Comparison of ENCODE assay signal across 9 cellular contexts in the genomic region with DNA sequence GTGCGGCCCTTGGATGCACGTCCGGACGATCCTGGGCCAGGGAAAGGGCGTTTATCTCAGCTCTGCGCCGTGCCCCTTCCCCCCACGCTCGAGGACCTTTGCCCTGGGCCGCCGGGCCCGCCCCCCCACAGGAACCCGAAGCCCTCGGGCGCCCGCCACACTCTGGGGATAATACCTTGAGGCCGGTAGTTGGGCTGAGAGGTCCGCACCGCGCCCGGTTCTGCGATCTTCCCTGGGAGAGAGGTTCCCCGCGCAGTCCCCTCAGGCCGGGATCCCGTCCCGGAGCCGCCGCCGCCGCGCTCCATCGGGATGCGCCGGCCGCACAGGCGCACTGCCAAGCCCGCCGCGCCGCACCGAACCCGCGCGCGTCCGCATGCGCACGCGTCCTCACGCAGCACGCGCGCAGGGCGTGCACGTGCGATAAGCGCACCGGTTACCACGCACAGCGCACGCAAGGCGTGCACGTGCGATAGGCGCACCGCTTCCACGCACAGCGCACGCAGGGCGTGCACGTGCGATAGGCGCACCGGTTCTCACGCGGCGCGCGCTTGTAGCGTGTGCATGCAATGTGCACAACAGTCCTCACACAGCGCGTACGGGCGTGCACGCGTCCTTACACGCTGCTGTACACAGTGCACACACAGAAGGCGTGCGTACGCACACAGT. TPM values are rescaled to one million over a fixed set of nuclear protein-coding genes. Genes with fewer than 3 reads are reported as not detected.
A peak's percentile ranks its signal among the peaks of the same experiment; 100 is the strongest.
DNase-seq lines count a peak whose midpoint lies in the region; ATAC-seq, FAIRE-seq and TF ChIP-seq lines count a peak whose summit lies in the region.
"Had no signal": no experiment of that assay in that cellular context is flagged by ENCODE, and none has a peak within 500 bp of the region (broad histone marks: within the 10 kb centered on the region; RNA-seq: fewer than 3 reads in every experiment).

MAP7D2 (minus strand) TSS at position 333 of the 666 bp plus-strand sequence; CDS start at position 305, 28 bp downstream.

- H3K4me3 Mint-ChIP-seq in stimulated activated naive CD8-positive, alpha-beta T cell treated with anti-CD3 and anti-CD28 coated beads, Interleukin-15, Interleukin-2, amounts not matched to agents 100 ng/mL and 50 ng/mL, for 24 hours, result peak within 1 kb of the TSS; percentile 45

- H3K79me2 ChIP-seq in keratinocyte (ENCODE audit: control insufficient read depth, insufficient read depth, low read length), result no peaks in the 10 kb centered on the region

- no peak within 1 kb of the TSS for H3K27ac Mint-ChIP-seq in stimulated activated naive CD8-positive, alpha-beta T cell treated with anti-CD3 and anti-CD28 coated beads, Interleukin-15, Interleukin-2, amounts not matched to agents 100 ng/mL and 50 ng/mL, for 24 hours

- no peaks in the 10 kb centered on the region for H3K9me1 ChIP-seq in keratinocyte (ENCODE audit: control insufficient read depth, extremely low read depth, insufficient read depth, low read length)

- H3K27me3 ChIP-seq in keratinocyte (ENCODE audit: control insufficient read depth, extremely low read depth, insufficient read depth, low read length), result peaks cover 9% of the 10 kb centered on the region

- peaks cover 5% of the 10 kb centered on the region for H3K9me3 ChIP-seq in keratinocyte (ENCODE audit: control insufficient read depth, low read depth, low read length)

- TF ChIP-seq CTCF in keratinocyte (optimal IDR thresholded peaks at IDR 0.05 in 1 of 3, IDR thresholded peaks at IDR 0.05 in 1 of 3, conservative IDR thresholded peaks at IDR 0.05 in 1 of 3; ENCODE audit: extremely low read depth in 1 of 3, insufficient read depth in 2 of 3, low read length in 3 of 3), result no peak

- no peak within 1 kb of the TSS for H3K27ac ChIP-seq in keratinocyte (ENCODE audit: control insufficient read depth, insufficient read depth, low read length)

- H3K4me3 ChIP-seq in keratinocyte (ENCODE audit: control insufficient read depth in 2 of 3, extremely low read depth in 1 of 3, insufficient read depth in 2 of 3, low read depth in 1 of 3, low read length in 3 of 3), result peak within 1 kb of the TSS; percentile 6 to 35 (median 20)

- no peaks in the 10 kb centered on the region for H4K20me1 ChIP-seq in keratinocyte (ENCODE audit: control insufficient read depth, extremely low read depth, insufficient read depth, low read length)

- peaks cover 16% of the 10 kb centered on the region for H3K27me3 Mint-ChIP-seq in stimulated activated naive CD8-positive, alpha-beta T cell treated with anti-CD3 and anti-CD28 coated beads, Interleukin-15, Interleukin-2, amounts not matched to agents 100 ng/mL and 50 ng/mL, for 24 hours

- peak within 1 kb of the TSS; percentile 45 for H3K4me2 ChIP-seq in keratinocyte (ENCODE audit: control insufficient read depth, extremely low read depth, insufficient read depth, low read depth, low read length)

- DNase-seq in NCI-H1417 (lab: John Stamatoyannopoulos, UW) (peak in 2 of 3 experiments; percentile 72 to 78), NCI-H1417 treated with DMSO at 0.1 percent for 48 hours (lab: John Stamatoyannopoulos, UW) (no peak), astrocyte of the hippocampus (ENCODE audit: low read depth, low spot score) (peak; percentile 25), keratinocyte (ENCODE audit: low read depth, low spot score) (no peak), G401 (ENCODE audit: low spot score) (no peak), OCI-M2 (lab: John Stamatoyannopoulos, UW; ENCODE audit: unreplicated experiment) (no peak)
- DNase-seq: 8988T had no signal

- H3K9me3 Mint-ChIP-seq in stimulated activated naive CD8-positive, alpha-beta T cell treated with anti-CD3 and anti-CD28 coated beads, Interleukin-15, Interleukin-2, amounts not matched to agents 100 ng/mL and 50 ng/mL, for 24 hours, result no peaks in the 10 kb centered on the region

- FAIRE-seq in keratinocyte (lab: Jason Lieb, UNC), result no peak

- peaks cover 3% of the 10 kb centered on the region for H3K4me1 Mint-ChIP-seq in stimulated activated naive CD8-positive, alpha-beta T cell treated with anti-CD3 and anti-CD28 coated beads, Interleukin-15, Interleukin-2, amounts not matched to agents 100 ng/mL and 50 ng/mL, for 24 hours (ENCODE audit: low read depth)

- ATAC-seq in HG03039 (IDR thresholded peaks at IDR 0.05; ENCODE audit: unreplicated experiment), result no peak

- no peaks in the 10 kb centered on the region for H3K36me3 ChIP-seq in keratinocyte (ENCODE audit: control insufficient read depth in 2 of 2, extremely low read depth in 1 of 2, insufficient read depth in 2 of 2, low read length in 2 of 2)

- dilution Hi-C loops in keratinocyte (cut with MboI; ENCODE audit: extremely low pct_ligation_motif_present, low sequenced_read_pairs), result no loop called here

- no peaks in the 10 kb centered on the region for H3K36me3 Mint-ChIP-seq in stimulated activated naive CD8-positive, alpha-beta T cell treated with anti-CD3 and anti-CD28 coated beads, Interleukin-15, Interleukin-2, amounts not matched to agents 100 ng/mL and 50 ng/mL, for 24 hours (ENCODE audit: low read depth)

- H3K9ac ChIP-seq in keratinocyte (ENCODE audit: control insufficient read depth, extremely low read depth, insufficient read depth, low read length), result no peak within 1 kb of the TSS

- H2AFZ ChIP-seq in keratinocyte (ENCODE audit: control insufficient read depth, low read length), result peak within 1 kb of the TSS; percentile 22

- peaks cover 9% of the 10 kb centered on the region for H3K4me1 ChIP-seq in keratinocyte (ENCODE audit: control insufficient read depth, extremely low read depth, insufficient read depth, low read length)

- in situ Hi-C loops in G401 (cut with HindIII; ENCODE audit: low sequenced_read_pairs), result no loop called here

RNA-seq across cellular contexts. Expression of gene MAP7D2, which starts in this region (rescaled TPM):
- 0.35 to 0.76 TPM (median 0.36 TPM) in 3 replicates for polyA plus RNA-seq in keratinocyte
- polyA plus RNA-seq in keratinocyte (2011; ENCODE audit: low read depth), result 1.8 TPM
- 0.44 and 0.61 TPM in 2 replicates for polyA plus RNA-seq in keratinocyte (2011; cell fraction: cytosol; rRNA removed)
- polyA plus RNA-seq in keratinocyte (2011; cell fraction: nucleus; rRNA removed), result 0.46 and 0.60 TPM in 2 replicates
- 0.58 and 0.80 TPM in 2 replicates for polyA plus RNA-seq in keratinocyte (2012; ENCODE audit: low replicate concordance)
- polyA minus RNA-seq in keratinocyte, result 0.26 to 0.52 TPM (median 0.36 TPM) in 3 replicates
- polyA minus RNA-seq in keratinocyte (2011; cell fraction: cytosol; rRNA and poly(A)+ RNA removed), result not detected
- 0.21 TPM in 1 of 2 replicates, not detected in the other for polyA minus RNA-seq in keratinocyte (2011; cell fraction: nucleus; rRNA and poly(A)+ RNA removed)
- not detected in 2 replicates for total RNA-seq in G401 (2014; rRNA removed; shearing (Covaris generic))

Comparison
In these comparisons a context has a peak if more than half of its experiments do, and no peak if none do; other contexts are left out.
1. DNase-seq: peak in NCI-H1417 (2 of 3) and astrocyte of the hippocampus (single experiment); none in NCI-H1417 treated with DMSO at 0.1 percent for 48 hours (single experiment), keratinocyte (single experiment), G401 (single experiment) and OCI-M2 (single experiment).